Comparison of ENCODE assay signal across 22 cellular contexts in the genomic region with DNA sequence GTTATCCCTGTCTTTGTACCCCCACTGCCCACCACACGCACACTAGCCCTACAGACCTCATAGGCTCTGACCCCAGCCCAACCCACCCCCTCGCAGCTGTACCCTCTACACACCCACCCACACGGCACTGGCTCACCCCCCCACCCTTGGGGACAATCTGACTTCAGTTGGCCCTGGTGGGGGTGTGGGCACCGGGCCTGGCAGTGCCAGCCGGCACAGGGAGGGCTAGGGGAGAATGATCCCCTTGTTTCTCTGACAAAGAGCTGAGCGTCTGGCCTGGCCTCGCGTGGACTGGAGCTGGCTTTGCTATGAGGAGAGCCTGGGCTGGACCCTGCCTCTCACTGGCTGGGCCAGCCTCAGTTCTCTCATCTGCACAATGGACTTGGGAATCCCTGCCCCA. TPM values are rescaled to one million over a fixed set of nuclear protein-coding genes. Genes with fewer than 3 reads are reported as not detected.
A peak's percentile ranks its signal among the peaks of the same experiment; 100 is the strongest.
DNase-seq lines count a peak whose midpoint lies in the region; ATAC-seq and TF ChIP-seq lines count a peak whose summit lies in the region.
"Had no signal": no experiment of that assay in that cellular context is flagged by ENCODE, and none has a peak within 500 bp of the region (broad histone marks: within the 10 kb centered on the region; RNA-seq: fewer than 3 reads in every experiment).

No MANE protein-coding gene starts in this region.

- intact Hi-C loops in dorsolateral prefrontal cortex (cut with DNase I) = loop anchor here (2.0 to 5.0 kb wide), 2 partner anchors 38 to 41 kb away; partner anchors contain the start of gene TFEB (in 1 of the 2)
- intact Hi-C loops in activated T-helper 1 cell treated with anti-CD3 and anti-CD28 coated beads, Interleukin-12 subunit alpha, Interleukin-12 subunit beta, Interleukin-2, Interleukin-4 antibody, amounts not matched to agents 30 ng/mL and 10 ng/mL and 1 ng/mL, durations not matched to agents 14 hours and 24 hours and 36 hours (cut with micrococcal nuclease) = no loop called here

- no peak for TF ChIP-seq CTCF in RWPE1 (conservative IDR thresholded peaks at IDR 0.05; ENCODE audit: low read depth)
- peak in 4 of 56 donors; percentile 9 to 43 (median 19) for TF ChIP-seq CTCF in dorsolateral prefrontal cortex (IDR thresholded peaks at IDR 0.05 in 54 of 56, conservative IDR thresholded peaks at IDR 0.05 in 2 of 56; ENCODE audit: low read depth in 1 of 56, partially characterized antibody in 56 of 56)

- no peaks in the 10 kb centered on the region for H3K27me3 ChIP-seq in dorsolateral prefrontal cortex
- H3K27me3 ChIP-seq: ascending aorta had no signal

- H3K4me1 Mint-ChIP-seq in stimulated activated naive B cell treated with anti-CD40 and anti-IgM and Interleukin-4, amounts not matched to agents 10 μg/mL and 1 μg/mL and 100 μg/mL, for 72 hours = peaks cover 41 to 86% of the 10 kb centered on the region in 2 donors
- no peaks in the 10 kb centered on the region for H3K4me1 Mint-ChIP-seq in activated T-helper 1 cell treated with anti-CD3 and anti-CD28 coated beads, Interleukin-12 subunit alpha, Interleukin-12 subunit beta, Interleukin-2, Interleukin-4 antibody, amounts not matched to agents 30 ng/mL and 10 ng/mL and 1 ng/mL, durations not matched to agents 14 hours and 24 hours and 36 hours (ENCODE audit: low read depth)
- H3K4me1 Mint-ChIP-seq: activated naive CD4-positive, alpha-beta T cell treated with anti-CD3 and anti-CD28 coated beads, Interleukin-2, amount 50 U/mL, for 24 hours had no signal

- CTCF ChIA-PET in RWPE1 (lab: Yijun Ruan, JAX) = interaction anchor here (1.0 to 1.4 kb wide), 3 partner anchors 12 to 40 kb away, joined by 3 read pairs; no protein-coding TSS in a partner anchor

- no peaks in the 10 kb centered on the region for H3K27me3 Mint-ChIP-seq in stimulated activated naive B cell treated with anti-CD40 and anti-IgM and Interleukin-4, amounts not matched to agents 10 μg/mL and 1 μg/mL and 100 μg/mL, for 72 hours
- H3K27me3 Mint-ChIP-seq in activated T-helper 1 cell treated with anti-CD3 and anti-CD28 coated beads, Interleukin-12 subunit alpha, Interleukin-12 subunit beta, Interleukin-2, Interleukin-4 antibody, amounts not matched to agents 30 ng/mL and 10 ng/mL and 1 ng/mL, durations not matched to agents 14 hours and 24 hours and 36 hours (ENCODE audit: insufficient read depth) = no peaks in the 10 kb centered on the region
- H3K27me3 Mint-ChIP-seq: activated naive CD4-positive, alpha-beta T cell treated with anti-CD3 and anti-CD28 coated beads, Interleukin-2, amount 50 U/mL, for 24 hours; CD4-positive, alpha-beta memory T cell; dendritic cell treated with granulocyte-macrophage colony-stimulating factor and Interleukin-4, amounts not matched to agents 40 ng/mL and 50 ng/mL, for 4 days; T-helper 17 cell had no signal

- H3K36me3 Mint-ChIP-seq in stimulated activated naive B cell treated with anti-CD40 and anti-IgM and Interleukin-4, amounts not matched to agents 10 μg/mL and 1 μg/mL and 100 μg/mL, for 72 hours = peaks cover 52 to 53% of the 10 kb centered on the region in 2 donors
- peaks cover 5% of the 10 kb centered on the region for H3K36me3 Mint-ChIP-seq in activated T-helper 1 cell treated with anti-CD3 and anti-CD28 coated beads, Interleukin-12 subunit alpha, Interleukin-12 subunit beta, Interleukin-2, Interleukin-4 antibody, amounts not matched to agents 30 ng/mL and 10 ng/mL and 1 ng/mL, durations not matched to agents 14 hours and 24 hours and 36 hours (ENCODE audit: low read depth)
- H3K36me3 Mint-ChIP-seq: activated naive CD4-positive, alpha-beta T cell treated with anti-CD3 and anti-CD28 coated beads, Interleukin-2, amount 50 U/mL, for 24 hours had no signal

- H3K27ac ChIP-seq in RWPE1 (peak overlapping the region; percentile 55), dorsolateral prefrontal cortex (peak overlapping the region; percentile 88 to 100 (median 99))
- H3K27ac ChIP-seq: ascending aorta, prostate gland, SK-N-MC had no signal

- H3K4me3 ChIP-seq in dorsolateral prefrontal cortex = peak overlapping the region in 6 of 59 donors; percentile 2 to 44 (median 18)
- H3K4me3 ChIP-seq: ascending aorta, prostate gland, SK-N-MC had no signal

- POLR2A ChIA-PET in RWPE1 (lab: Yijun Ruan, JAX; ENCODE audit: low non-redundant PET) = no interaction called here

- DNase-seq in RWPE1 (ENCODE audit: low spot score) (no peak), dorsolateral prefrontal cortex (peak in 9 of 10 donors; percentile 83 to 96 (median 93)), midbrain (lab: John Stamatoyannopoulos, UW) (peak; percentile 92), activated T-cell treated with anti-CD3 and anti-CD28 coated beads for 4 hours (no peak)
- DNase-seq in stimulated activated naive B cell treated with anti-CD40 and anti-IgM and Interleukin-4, amounts not matched to agents 10 μg/mL and 1 μg/mL and 100 μg/mL, for 72 hours = no peak
- DNase-seq in activated T-helper 1 cell treated with anti-CD3 and anti-CD28 coated beads, Interleukin-12 subunit alpha, Interleukin-12 subunit beta, Interleukin-2, Interleukin-4 antibody, amounts not matched to agents 30 ng/mL and 10 ng/mL and 1 ng/mL, durations not matched to agents 14 hours and 24 hours and 36 hours (ENCODE audit: low spot score) = no peak
- DNase-seq: activated CD4-positive, alpha-beta T cell treated with anti-CD3 and anti-CD28 coated beads for 48 hours; CD4-positive, alpha-beta memory T cell; NCI-H1105; NCI-H226; small intestine; T-helper 17 cell had no signal

- H3K9me3 Mint-ChIP-seq in stimulated activated naive B cell treated with anti-CD40 and anti-IgM and Interleukin-4, amounts not matched to agents 10 μg/mL and 1 μg/mL and 100 μg/mL, for 72 hours = no peaks in the 10 kb centered on the region
- no peaks in the 10 kb centered on the region for H3K9me3 Mint-ChIP-seq in activated T-helper 1 cell treated with anti-CD3 and anti-CD28 coated beads, Interleukin-12 subunit alpha, Interleukin-12 subunit beta, Interleukin-2, Interleukin-4 antibody, amounts not matched to agents 30 ng/mL and 10 ng/mL and 1 ng/mL, durations not matched to agents 14 hours and 24 hours and 36 hours
- H3K9me3 Mint-ChIP-seq: activated naive CD4-positive, alpha-beta T cell treated with anti-CD3 and anti-CD28 coated beads, Interleukin-2, amount 50 U/mL, for 24 hours; CD4-positive, alpha-beta memory T cell; dendritic cell treated with granulocyte-macrophage colony-stimulating factor and Interleukin-4, amounts not matched to agents 40 ng/mL and 50 ng/mL, for 4 days had no signal

- ATAC-seq in stimulated activated naive B cell treated with anti-CD40 and anti-IgM and Interleukin-4, amounts not matched to agents 10 μg/mL and 1 μg/mL and 100 μg/mL, for 72 hours (replicated peaks) = no peak
- ATAC-seq in GM21529 (IDR thresholded peaks at IDR 0.05; ENCODE audit: unreplicated experiment) = no peak
- ATAC-seq: T-helper 17 cell had no signal

- peak overlapping the region; percentile 93 for H3K27ac Mint-ChIP-seq in stimulated activated naive B cell treated with anti-CD40 and anti-IgM and Interleukin-4, amounts not matched to agents 10 μg/mL and 1 μg/mL and 100 μg/mL, for 72 hours
- H3K27ac Mint-ChIP-seq in activated T-helper 1 cell treated with anti-CD3 and anti-CD28 coated beads, Interleukin-12 subunit alpha, Interleukin-12 subunit beta, Interleukin-2, Interleukin-4 antibody, amounts not matched to agents 30 ng/mL and 10 ng/mL and 1 ng/mL, durations not matched to agents 14 hours and 24 hours and 36 hours = no peak overlapping the region
- H3K27ac Mint-ChIP-seq: T-helper 17 cell had no signal

- no peak overlapping the region for H3K4me3 Mint-ChIP-seq in stimulated activated naive B cell treated with anti-CD40 and anti-IgM and Interleukin-4, amounts not matched to agents 10 μg/mL and 1 μg/mL and 100 μg/mL, for 72 hours
- H3K4me3 Mint-ChIP-seq in activated T-helper 1 cell treated with anti-CD3 and anti-CD28 coated beads, Interleukin-12 subunit alpha, Interleukin-12 subunit beta, Interleukin-2, Interleukin-4 antibody, amounts not matched to agents 30 ng/mL and 10 ng/mL and 1 ng/mL, durations not matched to agents 14 hours and 24 hours and 36 hours = no peak overlapping the region
- H3K4me3 Mint-ChIP-seq: activated naive CD4-positive, alpha-beta T cell treated with anti-CD3 and anti-CD28 coated beads, Interleukin-2, amount 50 U/mL, for 24 hours; CD4-positive, alpha-beta memory T cell; dendritic cell treated with granulocyte-macrophage colony-stimulating factor and Interleukin-4, amounts not matched to agents 40 ng/mL and 50 ng/mL, for 4 days; T-helper 17 cell had no signal

RNA-seq across cellular contexts. Expression of gene TFEB, which starts 41.5 kb away (rescaled TPM):
- total RNA-seq in dorsolateral prefrontal cortex = 100 to 1,000 TPM in 2 of 120 experiments, 10 to 100 TPM in 118; 13.9 to 125 (median 40.5) TPM
- total RNA-seq in activated T-helper 1 cell treated with anti-CD3 and anti-CD28 coated beads, Interleukin-12 subunit alpha, Interleukin-12 subunit beta, Interleukin-2, Interleukin-4 antibody, amounts not matched to agents 30 ng/mL and 10 ng/mL and 1 ng/mL, durations not matched to agents 14 hours and 24 hours and 36 hours = 15.6 and 17.2 TPM in 2 replicates

RNA-seq across cellular contexts. Expression of gene PGC, which starts 53.3 kb away (rescaled TPM):
- total RNA-seq in dorsolateral prefrontal cortex = 1 to 10 TPM in 11 of 120 experiments, under 1 TPM in 26, not detected in 83; 0.38 to 2.2 (median 0.64) TPM
- total RNA-seq in activated T-helper 1 cell treated with anti-CD3 and anti-CD28 coated beads, Interleukin-12 subunit alpha, Interleukin-12 subunit beta, Interleukin-2, Interleukin-4 antibody, amounts not matched to agents 30 ng/mL and 10 ng/mL and 1 ng/mL, durations not matched to agents 14 hours and 24 hours and 36 hours = 0.60 TPM in 1 of 2 replicates, not detected in the other
- total RNA-seq: cardiac septum; CD4-positive, alpha-beta memory T cell; fibroblast of lung; RPMI7951; T-helper 17 cell had no signal

RNA-seq across cellular contexts. Expression of gene MDFI, which starts 55.6 kb away (rescaled TPM):
- total RNA-seq in dorsolateral prefrontal cortex = 10 to 100 TPM in 1 of 120 experiments, 1 to 10 TPM in 100, under 1 TPM in 18, not detected in 1; 0.46 to 11.7 (median 2.2) TPM
- not detected in 2 replicates for total RNA-seq in activated T-helper 1 cell treated with anti-CD3 and anti-CD28 coated beads, Interleukin-12 subunit alpha, Interleukin-12 subunit beta, Interleukin-2, Interleukin-4 antibody, amounts not matched to agents 30 ng/mL and 10 ng/mL and 1 ng/mL, durations not matched to agents 14 hours and 24 hours and 36 hours
- total RNA-seq: CD4-positive, alpha-beta memory T cell; mononuclear cell; T-helper 17 cell had no signal

Comparison
In these comparisons a context has a peak if more than half of its experiments do, and no peak if none do; other contexts are left out.
1. DNase-seq: peak in dorsolateral prefrontal cortex (9 of 10) and midbrain (single experiment); none in RWPE1 (single experiment), stimulated activated naive B cell treated with anti-CD40 and anti-IgM and Interleukin-4, amounts not matched to agents 10 μg/mL and 1 μg/mL and 100 μg/mL, for 72 hours (single experiment), activated T-helper 1 cell treated with anti-CD3 and anti-CD28 coated beads, Interleukin-12 subunit alpha, Interleukin-12 subunit beta, Interleukin-2, Interleukin-4 antibody, amounts not matched to agents 30 ng/mL and 10 ng/mL and 1 ng/mL, durations not matched to agents 14 hours and 24 hours and 36 hours (single experiment) and activated T-cell treated with anti-CD3 and anti-CD28 coated beads for 4 hours (single experiment).